ENCODE assay signal across 17 cellular contexts in genomic region chr6:149212202-149212601, GRCh38.
DNase-seq lines count a peak whose midpoint lies in the region; FAIRE-seq lines count a peak whose summit lies in the region.
"Had no signal": no experiment of that assay in that cellular context is flagged by ENCODE, and none has a peak within 500 bp of the region (broad histone marks: within the 10 kb centered on the region; RNA-seq: fewer than 3 reads in every experiment).

No MANE protein-coding gene starts in this region.

- no peaks in the 10 kb centered on the region for H3K4me1 ChIP-seq in mesenchymal stem cell (ENCODE audit: control insufficient read depth, insufficient read depth, low read depth, low read length)
- H3K4me1 ChIP-seq: testis had no signal

- no peak overlapping the region for H2AFZ ChIP-seq in mesenchymal stem cell (ENCODE audit: low read depth, low read length)

- no peak overlapping the region for H3K27ac ChIP-seq in mesenchymal stem cell (ENCODE audit: low read length, poor library complexity, severe bottlenecking)
- H3K27ac ChIP-seq: esophagus squamous epithelium, testis had no signal

- no peak overlapping the region for H3K4me3 ChIP-seq in mesenchymal stem cell (ENCODE audit: insufficient read depth in 1 of 2, low read depth in 1 of 2, low read length in 2 of 2)
- H3K4me3 ChIP-seq: esophagus squamous epithelium, heart right ventricle, testis had no signal

- no peak overlapping the region for H2BK12ac ChIP-seq in mesenchymal stem cell (ENCODE audit: low read length in 2 of 2)

- DNase-seq in A172 (ENCODE audit: low spot score) (peak; percentile 18), GM19239 (ENCODE audit: insufficient read length, low spot score) (no peak), amniotic epithelial cell (ENCODE audit: low read depth) (peak; percentile 81), mesenchymal stem cell (peak; percentile 53), ACHN (no peak)
- no peak for DNase-seq in NK-92 treated with Interleukin-12 subunit alpha and Interleukin-12 subunit beta, amount 100 ng/mL, for 24 hours (lab: John Stamatoyannopoulos, UW)
- DNase-seq in activated effector memory CD4-positive, alpha-beta T cell treated with anti-CD3 and anti-CD28 coated beads, Interleukin-2, amount 50 U/mL, for 16 hours = no peak
- no peak for DNase-seq in stimulated activated CD4-positive, alpha-beta T cell treated with anti-CD3 and anti-CD28 coated beads, Interleukin-1b, Interleukin-23, amount 100 ng/mL, for 48 hours
- DNase-seq: activated CD4-positive, alpha-beta T cell treated with anti-CD3 and anti-CD28 coated beads for 4 hours; esophagus squamous epithelium; GF-D8; H7; heart right ventricle; SIG-M5; T-helper 9 cell; testis had no signal

- H2BK120ac ChIP-seq in mesenchymal stem cell (ENCODE audit: low read depth, low read length) = no peak overlapping the region

- H3K23ac ChIP-seq in mesenchymal stem cell (ENCODE audit: low read length in 2 of 2) = no peak overlapping the region

- H3K18ac ChIP-seq in mesenchymal stem cell (ENCODE audit: low read depth in 1 of 2, low read length in 2 of 2) = no peak overlapping the region

- 46% methylated on average over 6 of the region's 6 CpGs for WGBS in mesenchymal stem cell

- no peak overlapping the region for H2BK5ac ChIP-seq in mesenchymal stem cell (ENCODE audit: low read depth, low read length, poor library complexity, severe bottlenecking)

- FAIRE-seq in GM19239 (lab: Jason Lieb, UNC) = peak; percentile 45
- FAIRE-seq: keratinocyte had no signal

- no peak overlapping the region for H3K4ac ChIP-seq in mesenchymal stem cell (ENCODE audit: low read depth in 1 of 2, low read length in 2 of 2)

- no peaks in the 10 kb centered on the region for H3K27me3 ChIP-seq in mesenchymal stem cell (ENCODE audit: control insufficient read depth in 1 of 2, insufficient read depth in 1 of 2, low read length in 2 of 2)
- H3K27me3 ChIP-seq: testis had no signal

- H3K14ac ChIP-seq in mesenchymal stem cell (ENCODE audit: low read length in 2 of 2) = no peak overlapping the region

- no peak overlapping the region for H3K9ac ChIP-seq in mesenchymal stem cell (ENCODE audit: low read length)

- H3K36me3 ChIP-seq in mesenchymal stem cell (ENCODE audit: control insufficient read depth in 1 of 2, insufficient read depth in 2 of 2, low read depth in 1 of 2, low read length in 2 of 2) = no peaks in the 10 kb centered on the region
- H3K36me3 ChIP-seq: esophagus squamous epithelium, heart right ventricle had no signal

- H3K4me2 ChIP-seq in mesenchymal stem cell (ENCODE audit: low read length, poor library complexity, severe bottlenecking) = no peak overlapping the region

- no peak overlapping the region for H4K8ac ChIP-seq in mesenchymal stem cell (ENCODE audit: low read length)

- in situ Hi-C loops in ACHN (cut with HindIII; ENCODE audit: low pct_ligation_motif_present, low pct_unique_long_range_greater_than_20kb, low sequenced_read_pairs) = no loop called here

- H3K9me3 ChIP-seq in mesenchymal stem cell (ENCODE audit: control insufficient read depth, low read length) = no peaks in the 10 kb centered on the region
- H3K9me3 ChIP-seq: esophagus squamous epithelium, heart right ventricle, testis had no signal

- no peak overlapping the region for H2AK5ac ChIP-seq in mesenchymal stem cell (ENCODE audit: low read length, severe bottlenecking)

- no peaks in the 10 kb centered on the region for H3K79me1 ChIP-seq in mesenchymal stem cell (replicated peaks; ENCODE audit: low read length, poor library complexity, severe bottlenecking)

- no peak overlapping the region for H4K91ac ChIP-seq in mesenchymal stem cell (ENCODE audit: low read length)

- no peak overlapping the region for H2BK15ac ChIP-seq in mesenchymal stem cell (ENCODE audit: low read depth, poor library complexity, severe bottlenecking)

Comparison
In these comparisons a context has a peak if more than half of its experiments do, and no peak if none do; other contexts are left out.
1. DNase-seq: peak in A172 (single experiment), amniotic epithelial cell (single experiment) and mesenchymal stem cell (single experiment); none in GM19239 (single experiment), NK-92 treated with Interleukin-12 subunit alpha and Interleukin-12 subunit beta, amount 100 ng/mL, for 24 hours (single experiment), ACHN (single experiment), activated effector memory CD4-positive, alpha-beta T cell treated with anti-CD3 and anti-CD28 coated beads, Interleukin-2, amount 50 U/mL, for 16 hours (single experiment) and stimulated activated CD4-positive, alpha-beta T cell treated with anti-CD3 and anti-CD28 coated beads, Interleukin-1b, Interleukin-23, amount 100 ng/mL, for 48 hours (single experiment).